Comparison of ENCODE assay signal across 24 cellular contexts in genomic region chr6:131419698-131420097, GRCh38.
DNase-seq lines count a peak whose midpoint lies in the region; ATAC-seq lines count a peak whose summit lies in the region.
"Had no signal": no experiment of that assay in that cellular context is flagged by ENCODE, and none has a peak within 500 bp of the region (broad histone marks: within the 10 kb centered on the region; RNA-seq: fewer than 3 reads in every experiment).

No MANE protein-coding gene starts in this region.

- DNase-seq in NCI-H1436 (lab: John Stamatoyannopoulos, UW) = peak; percentile 0
- no peak for DNase-seq in NCI-H1436 treated with DMSO at 0.1 percent for 48 hours (lab: John Stamatoyannopoulos, UW)
- DNase-seq in activated T-cell treated with anti-CD3 and anti-CD28 coated beads, Interleukin-2, amount 50 U/mL, for 4 hours = no peak
- DNase-seq in activated T-cell treated with anti-CD3 and anti-CD28 coated beads, Interleukin-2, amount 50 U/mL, for 1 hour = no peak
- DNase-seq in activated T-helper 1 cell treated with anti-CD3 and anti-CD28 coated beads, Interleukin-12 subunit alpha, Interleukin-12 subunit beta, Interleukin-2, Interleukin-4 antibody, amounts not matched to agents 30 ng/mL and 10 ng/mL and 1 ng/mL, durations not matched to agents 14 hours and 24 hours and 36 hours (ENCODE audit: low spot score) = no peak
- DNase-seq: 8988T; activated naive CD4-positive, alpha-beta T cell treated with anti-CD3 and anti-CD28 coated beads for 36 hours; anterior cingulate cortex; Caco-2; DMS53; foreskin melanocyte; heart right ventricle; left ventricle myocardium inferior; mesendoderm; NCI-H2029 treated with DMSO at 0.1 percent for 48 hours; NCI-H446 treated with DMSO at 0.1 percent for 48 hours; PC-9; SK-N-SH; T-helper 17 cell had no signal

- H3K36me3 Mint-ChIP-seq in activated T-cell treated with anti-CD3 and anti-CD28 coated beads, Interleukin-2, amount 50 U/mL, for 4 hours (ENCODE audit: insufficient read depth) = peaks cover 23% of the 10 kb centered on the region
- peaks cover 19% of the 10 kb centered on the region for H3K36me3 Mint-ChIP-seq in activated T-helper 1 cell treated with anti-CD3 and anti-CD28 coated beads, Interleukin-12 subunit alpha, Interleukin-12 subunit beta, Interleukin-2, Interleukin-4 antibody, amounts not matched to agents 30 ng/mL and 10 ng/mL and 1 ng/mL, durations not matched to agents 14 hours and 24 hours and 36 hours (ENCODE audit: low read depth)
- H3K36me3 Mint-ChIP-seq in stimulated activated naive CD8-positive, alpha-beta T cell treated with anti-CD3 and anti-CD28 coated beads, Interleukin-15, Interleukin-2, amounts not matched to agents 100 ng/mL and 50 ng/mL, for 24 hours (ENCODE audit: low read depth) = peaks cover 9% of the 10 kb centered on the region
- H3K36me3 Mint-ChIP-seq: stimulated activated memory B cell treated with anti-CD40 and anti-IgM and Interleukin-4, amounts not matched to agents 10 μg/mL and 1 μg/mL and 100 μg/mL, for 72 hours had no signal

- no peaks in the 10 kb centered on the region for H3K27me3 Mint-ChIP-seq in activated T-cell treated with anti-CD3 and anti-CD28 coated beads, Interleukin-2, amount 50 U/mL, for 4 hours (ENCODE audit: low read depth)
- no peaks in the 10 kb centered on the region for H3K27me3 Mint-ChIP-seq in activated T-helper 1 cell treated with anti-CD3 and anti-CD28 coated beads, Interleukin-12 subunit alpha, Interleukin-12 subunit beta, Interleukin-2, Interleukin-4 antibody, amounts not matched to agents 30 ng/mL and 10 ng/mL and 1 ng/mL, durations not matched to agents 14 hours and 24 hours and 36 hours (ENCODE audit: insufficient read depth)
- H3K27me3 Mint-ChIP-seq in stimulated activated naive CD8-positive, alpha-beta T cell treated with anti-CD3 and anti-CD28 coated beads, Interleukin-15, Interleukin-2, amounts not matched to agents 100 ng/mL and 50 ng/mL, for 24 hours = no peaks in the 10 kb centered on the region
- H3K27me3 Mint-ChIP-seq: stimulated activated memory B cell treated with anti-CD40 and anti-IgM and Interleukin-4, amounts not matched to agents 10 μg/mL and 1 μg/mL and 100 μg/mL, for 72 hours; T-helper 17 cell had no signal

- peaks cover 25% of the 10 kb centered on the region for H3K4me1 Mint-ChIP-seq in activated T-cell treated with anti-CD3 and anti-CD28 coated beads, Interleukin-2, amount 50 U/mL, for 4 hours (ENCODE audit: low read depth)
- peaks cover 41% of the 10 kb centered on the region for H3K4me1 Mint-ChIP-seq in activated T-helper 1 cell treated with anti-CD3 and anti-CD28 coated beads, Interleukin-12 subunit alpha, Interleukin-12 subunit beta, Interleukin-2, Interleukin-4 antibody, amounts not matched to agents 30 ng/mL and 10 ng/mL and 1 ng/mL, durations not matched to agents 14 hours and 24 hours and 36 hours (ENCODE audit: low read depth)
- H3K4me1 Mint-ChIP-seq in stimulated activated naive CD8-positive, alpha-beta T cell treated with anti-CD3 and anti-CD28 coated beads, Interleukin-15, Interleukin-2, amounts not matched to agents 100 ng/mL and 50 ng/mL, for 24 hours (ENCODE audit: low read depth) = peaks cover 45% of the 10 kb centered on the region
- H3K4me1 Mint-ChIP-seq: stimulated activated memory B cell treated with anti-CD40 and anti-IgM and Interleukin-4, amounts not matched to agents 10 μg/mL and 1 μg/mL and 100 μg/mL, for 72 hours had no signal

- intact Hi-C loops in activated T-helper 1 cell treated with anti-CD3 and anti-CD28 coated beads, Interleukin-12 subunit alpha, Interleukin-12 subunit beta, Interleukin-2, Interleukin-4 antibody, amounts not matched to agents 30 ng/mL and 10 ng/mL and 1 ng/mL, durations not matched to agents 14 hours and 24 hours and 36 hours (cut with micrococcal nuclease) = loop anchor here (1.0 to 2.0 kb wide), 3 partner anchors 18 to 149 kb away; no protein-coding TSS in a partner anchor

- H3K27ac Mint-ChIP-seq in activated T-helper 1 cell treated with anti-CD3 and anti-CD28 coated beads, Interleukin-12 subunit alpha, Interleukin-12 subunit beta, Interleukin-2, Interleukin-4 antibody, amounts not matched to agents 30 ng/mL and 10 ng/mL and 1 ng/mL, durations not matched to agents 14 hours and 24 hours and 36 hours = peak overlapping the region; percentile 94
- peak overlapping the region; percentile 93 for H3K27ac Mint-ChIP-seq in stimulated activated naive CD8-positive, alpha-beta T cell treated with anti-CD3 and anti-CD28 coated beads, Interleukin-15, Interleukin-2, amounts not matched to agents 100 ng/mL and 50 ng/mL, for 24 hours
- H3K27ac Mint-ChIP-seq: activated naive CD4-positive, alpha-beta T cell treated with anti-CD3 and anti-CD28 coated beads for 36 hours; stimulated activated memory B cell treated with anti-CD40 and anti-IgM and Interleukin-4, amounts not matched to agents 10 μg/mL and 1 μg/mL and 100 μg/mL, for 72 hours; T-helper 17 cell had no signal

- H3K4me3 Mint-ChIP-seq in activated T-cell treated with anti-CD3 and anti-CD28 coated beads, Interleukin-2, amount 50 U/mL, for 4 hours = no peak overlapping the region
- peak overlapping the region; percentile 16 for H3K4me3 Mint-ChIP-seq in activated T-helper 1 cell treated with anti-CD3 and anti-CD28 coated beads, Interleukin-12 subunit alpha, Interleukin-12 subunit beta, Interleukin-2, Interleukin-4 antibody, amounts not matched to agents 30 ng/mL and 10 ng/mL and 1 ng/mL, durations not matched to agents 14 hours and 24 hours and 36 hours
- H3K4me3 Mint-ChIP-seq in stimulated activated naive CD8-positive, alpha-beta T cell treated with anti-CD3 and anti-CD28 coated beads, Interleukin-15, Interleukin-2, amounts not matched to agents 100 ng/mL and 50 ng/mL, for 24 hours = peak overlapping the region; percentile 5
- H3K4me3 Mint-ChIP-seq: activated naive CD4-positive, alpha-beta T cell treated with anti-CD3 and anti-CD28 coated beads for 36 hours; stimulated activated memory B cell treated with anti-CD40 and anti-IgM and Interleukin-4, amounts not matched to agents 10 μg/mL and 1 μg/mL and 100 μg/mL, for 72 hours; T-helper 17 cell had no signal

- peak; percentile 62 to 68 for ATAC-seq in activated T-cell treated with anti-CD3 and anti-CD28 coated beads, Interleukin-2, amount 50 U/mL, for 4 hours
- ATAC-seq in HG02973 (IDR thresholded peaks at IDR 0.05; ENCODE audit: unreplicated experiment) (no peak), GM19467 (IDR thresholded peaks at IDR 0.05; ENCODE audit: unreplicated experiment) (no peak)
- ATAC-seq: heart right ventricle; Right ventricle myocardium inferior; stimulated activated memory B cell treated with anti-CD40 and anti-IgM and Interleukin-4, amounts not matched to agents 10 μg/mL and 1 μg/mL and 100 μg/mL, for 72 hours; T-helper 17 cell had no signal

- H3K9me3 Mint-ChIP-seq in activated T-cell treated with anti-CD3 and anti-CD28 coated beads, Interleukin-2, amount 50 U/mL, for 4 hours = no peaks in the 10 kb centered on the region
- peaks cover 6% of the 10 kb centered on the region for H3K9me3 Mint-ChIP-seq in activated T-helper 1 cell treated with anti-CD3 and anti-CD28 coated beads, Interleukin-12 subunit alpha, Interleukin-12 subunit beta, Interleukin-2, Interleukin-4 antibody, amounts not matched to agents 30 ng/mL and 10 ng/mL and 1 ng/mL, durations not matched to agents 14 hours and 24 hours and 36 hours
- no peaks in the 10 kb centered on the region for H3K9me3 Mint-ChIP-seq in stimulated activated naive CD8-positive, alpha-beta T cell treated with anti-CD3 and anti-CD28 coated beads, Interleukin-15, Interleukin-2, amounts not matched to agents 100 ng/mL and 50 ng/mL, for 24 hours
- H3K9me3 Mint-ChIP-seq: activated naive CD4-positive, alpha-beta T cell treated with anti-CD3 and anti-CD28 coated beads for 36 hours; stimulated activated memory B cell treated with anti-CD40 and anti-IgM and Interleukin-4, amounts not matched to agents 10 μg/mL and 1 μg/mL and 100 μg/mL, for 72 hours had no signal

Comparison
In these comparisons a context has a peak if more than half of its experiments do, and no peak if none do; other contexts are left out.
1. ATAC-seq: peak in activated T-cell treated with anti-CD3 and anti-CD28 coated beads, Interleukin-2, amount 50 U/mL, for 4 hours (2 of 2); none in HG02973 (single experiment) and GM19467 (single experiment).